In genomic region chr3:16104161-16104560, GRCh38 we compare ENCODE assay signal across 11 cellular contexts.
"Had no signal": no experiment of that assay in that cellular context is flagged by ENCODE, and none has a peak within 500 bp of the region (broad histone marks: within the 10 kb centered on the region; RNA-seq: fewer than 3 reads in every experiment).

No MANE protein-coding gene starts in this region.

- H3K36me3 ChIP-seq: esophagus squamous epithelium, gastroesophageal sphincter, left lung, stomach, thoracic aorta had no signal

- H3K4me1 ChIP-seq: gastroesophageal sphincter, left lung had no signal

- DNase-seq: activated CD4-positive, alpha-beta T cell treated with anti-CD3 and anti-CD28 coated beads, Interleukin-2, amount 50 U/mL, for 4 hours; activated T-cell treated with anti-CD3 and anti-CD28 coated beads, Interleukin-2, amount 50 U/mL, for 1 hour; amygdala; esophagus squamous epithelium; islet precursor cell; left lung; stomach had no signal

- H3K27me3 ChIP-seq: esophagus squamous epithelium, gastroesophageal sphincter, left lung, stomach had no signal

- H3K4me3 ChIP-seq: esophagus squamous epithelium, gastroesophageal sphincter, left lung, skin epidermis, stomach, thoracic aorta had no signal

- ATAC-seq: activated CD4-positive, CD25-positive, alpha-beta regulatory T cell treated with anti-CD3 and anti-CD28 coated beads, Interleukin-2, amount 50 U/mL, for 24 hours had no signal

- H3K9me3 ChIP-seq: gastroesophageal sphincter, left lung, stomach, thoracic aorta had no signal
